ENCODE assay signal across 2 cellular contexts in genomic region chr12:120134307-120134980, GRCh38.
TF ChIP-seq lines count a peak whose summit lies in the region.

No MANE protein-coding gene starts in this region.

TF ChIP-seq in GM12891, 5 proteins besides CTCF, POLR2A, EP300 and RAD21:
- no peak for TF ChIP-seq TAF1 (IDR thresholded peaks at IDR 0.05; ENCODE audit: low read depth, low read length)
- no peak for TF ChIP-seq SPI1 (IDR thresholded peaks at IDR 0.05; ENCODE audit: low read depth, low read length)
- TF ChIP-seq POU2F2 (IDR thresholded peaks at IDR 0.05; ENCODE audit: low read depth, low read length) = no peak
- no peak for TF ChIP-seq PAX5 (IDR thresholded peaks at IDR 0.05; ENCODE audit: insufficient read depth, low read length, severe bottlenecking)
- no peak for TF ChIP-seq POLR2AphosphoS5 (IDR thresholded peaks at IDR 0.05; ENCODE audit: low read depth, low read length)

TF ChIP-seq in GM12878, 131 proteins besides CTCF, POLR2A, EP300 and RAD21:
- TF ChIP-seq NR2F1 (conservative IDR thresholded peaks at IDR 0.05) (no peak), RUNX3 (IDR thresholded peaks at IDR 0.05; ENCODE audit: low read length) (peak; percentile 15; the same call in 1 of the 2 replicates), KLF5 (IDR thresholded peaks at IDR 0.05; ENCODE audit: partially characterized antibody) (no peak), ZNF274 (IDR thresholded peaks at IDR 0.05; ENCODE audit: insufficient read depth, insufficient read length) (no peak), MLLT1 (IDR thresholded peaks at IDR 0.05) (no peak), ASH2L (IDR thresholded peaks at IDR 0.05; ENCODE audit: borderline replicate concordance, low read depth) (no peak), RB1 (IDR thresholded peaks at IDR 0.05; ENCODE audit: borderline replicate concordance) (no peak)
